17 cellular contexts compared by ENCODE assay signal in genomic region chr3:23444386-23444785, GRCh38.
DNase-seq lines count a peak whose midpoint lies in the region; ATAC-seq, FAIRE-seq and TF ChIP-seq lines count a peak whose summit lies in the region.
"Had no signal": no experiment of that assay in that cellular context is flagged by ENCODE, and none has a peak within 500 bp of the region (broad histone marks: within the 10 kb centered on the region; RNA-seq: fewer than 3 reads in every experiment).

No MANE protein-coding gene starts in this region.

- DNase-seq in astrocyte (ENCODE audit: low read depth) (no peak), HAP-1 (ENCODE audit: low spot score in 2 of 2) (no peak), activated gamma-delta T cell (lab: John Stamatoyannopoulos, UW) (no peak)
- no peak for DNase-seq in natural killer cell treated with Interleukin-12 subunit alpha and Interleukin-12 subunit beta and Interleukin-15 and Interleukin-18, amount 100 ng/mL, for 72 hours (ENCODE audit: low spot score)
- DNase-seq: DMS 273 treated with DMSO at 0.1 percent for 48 hours, DND-41, NCI-H1105, NCI-H2081 treated with DMSO at 0.1 percent for 48 hours, NCI-H510A, SJCRH30 had no signal

- H3K4me3 ChIP-seq in GM12875 (ENCODE audit: low read depth, low read length) (no peak overlapping the region), astrocyte (ENCODE audit: insufficient read depth, low read depth, low read length) (no peak overlapping the region), HAP-1 (no peak overlapping the region)
- H3K4me3 ChIP-seq: K562, SJCRH30 had no signal

- no peaks in the 10 kb centered on the region for H3K36me3 Mint-ChIP-seq in astrocyte (ENCODE audit: low read depth, unreplicated experiment)
- H3K36me3 Mint-ChIP-seq in natural killer cell treated with Interleukin-12 subunit alpha and Interleukin-12 subunit beta and Interleukin-15 and Interleukin-18, amount 100 ng/mL, for 72 hours, result no peaks in the 10 kb centered on the region

- H3K27ac Mint-ChIP-seq in astrocyte (ENCODE audit: unreplicated experiment), result no peak overlapping the region
- peak overlapping the region in 1 of 2 donors; percentile 11 for H3K27ac Mint-ChIP-seq in natural killer cell treated with Interleukin-12 subunit alpha and Interleukin-12 subunit beta and Interleukin-15 and Interleukin-18, amount 100 ng/mL, for 72 hours
- H3K27ac Mint-ChIP-seq: B cell; T-helper 1 cell treated with Interleukin-12 subunit alpha and Interleukin-12 subunit beta and Interleukin-4 antibody, amounts not matched to agents 30 μg/mL and 1 μg/mL, for 36 hours had no signal

- H3K79me2 ChIP-seq in astrocyte (ENCODE audit: insufficient read depth, low read length), result no peaks in the 10 kb centered on the region

- H3K4me1 ChIP-seq in astrocyte (ENCODE audit: insufficient read depth, low read length), result peaks cover 7% of the 10 kb centered on the region
- H3K4me1 ChIP-seq in HAP-1, result peaks cover 25% of the 10 kb centered on the region

- peaks cover 51% of the 10 kb centered on the region for H4K20me1 ChIP-seq in astrocyte (ENCODE audit: insufficient read depth, low read length)

- H3K27me3 ChIP-seq in astrocyte (ENCODE audit: insufficient read depth, low read length) (no peaks in the 10 kb centered on the region), HAP-1 (ENCODE audit: low read depth) (no peaks in the 10 kb centered on the region)
- H3K27me3 ChIP-seq: SJCRH30 had no signal

- TF ChIP-seq CTCF in GM12875 (IDR thresholded peaks at IDR 0.05; ENCODE audit: borderline replicate concordance, insufficient read depth, low read depth, low read length), result 0 out of 2 replicates have a peak, but pooled peaks have one; percentile 4
- no peak for TF ChIP-seq CTCF in astrocyte (IDR thresholded peaks at IDR 0.05; ENCODE audit: insufficient read depth, low read depth, low read length)

- H3K9me3 Mint-ChIP-seq in astrocyte (ENCODE audit: unreplicated experiment), result no peaks in the 10 kb centered on the region
- no peaks in the 10 kb centered on the region for H3K9me3 Mint-ChIP-seq in natural killer cell treated with Interleukin-12 subunit alpha and Interleukin-12 subunit beta and Interleukin-15 and Interleukin-18, amount 100 ng/mL, for 72 hours
- H3K9me3 Mint-ChIP-seq: T-helper 1 cell treated with Interleukin-12 subunit alpha and Interleukin-12 subunit beta and Interleukin-4 antibody, amounts not matched to agents 30 μg/mL and 1 μg/mL, for 36 hours had no signal

- H3K36me3 ChIP-seq in astrocyte (ENCODE audit: insufficient read depth, low read length), result no peaks in the 10 kb centered on the region
- no peaks in the 10 kb centered on the region for H3K36me3 ChIP-seq in HAP-1 (replicated peaks)
- H3K36me3 ChIP-seq: SJCRH30 had no signal

- H3K27ac ChIP-seq in astrocyte (ENCODE audit: low read depth, low read length), result no peak overlapping the region
- H3K27ac ChIP-seq: SJCRH30 had no signal

- H3K4me2 ChIP-seq in astrocyte (ENCODE audit: low read length), result no peak overlapping the region

- peak overlapping the region; percentile 1 for H3K4me3 Mint-ChIP-seq in astrocyte (ENCODE audit: unreplicated experiment)
- no peak overlapping the region for H3K4me3 Mint-ChIP-seq in natural killer cell treated with Interleukin-12 subunit alpha and Interleukin-12 subunit beta and Interleukin-15 and Interleukin-18, amount 100 ng/mL, for 72 hours
- H3K4me3 Mint-ChIP-seq: B cell; T-helper 1 cell treated with Interleukin-12 subunit alpha and Interleukin-12 subunit beta and Interleukin-4 antibody, amounts not matched to agents 30 μg/mL and 1 μg/mL, for 36 hours had no signal

- ATAC-seq in GM21390 (IDR thresholded peaks at IDR 0.05; ENCODE audit: unreplicated experiment), result peak; percentile 30
- peak; percentile 42 for ATAC-seq in HG03354 (IDR thresholded peaks at IDR 0.05; ENCODE audit: poor library complexity, severe bottlenecking, unreplicated experiment)
- ATAC-seq in GM18873 (IDR thresholded peaks at IDR 0.05; ENCODE audit: low FRiP score, unreplicated experiment), result no peak
- no peak for ATAC-seq in natural killer cell treated with Interleukin-12 subunit alpha and Interleukin-12 subunit beta and Interleukin-15 and Interleukin-18, amount 100 ng/mL, for 72 hours
- ATAC-seq: K562 had no signal

- H3K9ac ChIP-seq in astrocyte (ENCODE audit: low read length), result no peak overlapping the region

- no peak overlapping the region for H2AFZ ChIP-seq in astrocyte (ENCODE audit: low read depth, low read length)

- peaks cover 45% of the 10 kb centered on the region for H3K4me1 Mint-ChIP-seq in astrocyte (ENCODE audit: low read depth, unreplicated experiment)
- H3K4me1 Mint-ChIP-seq in natural killer cell treated with Interleukin-12 subunit alpha and Interleukin-12 subunit beta and Interleukin-15 and Interleukin-18, amount 100 ng/mL, for 72 hours (ENCODE audit: low read depth in 2 of 2), result peaks cover 21 to 33% of the 10 kb centered on the region in 2 donors

- no peaks in the 10 kb centered on the region for H3K27me3 Mint-ChIP-seq in astrocyte (ENCODE audit: low read depth, unreplicated experiment)
- H3K27me3 Mint-ChIP-seq in natural killer cell treated with Interleukin-12 subunit alpha and Interleukin-12 subunit beta and Interleukin-15 and Interleukin-18, amount 100 ng/mL, for 72 hours, result no peaks in the 10 kb centered on the region
- H3K27me3 Mint-ChIP-seq: B cell had no signal

- in situ Hi-C loops in HAP-1 (cut with MboI; ENCODE audit: low sequenced_read_pairs), result no loop called here

- H3K9me3 ChIP-seq in astrocyte (ENCODE audit: insufficient read depth, low read depth, low read length) (no peaks in the 10 kb centered on the region), HAP-1 (no peaks in the 10 kb centered on the region)
- H3K9me3 ChIP-seq: SJCRH30 had no signal

- FAIRE-seq in astrocyte (lab: Jason Lieb, UNC), result no peak
- FAIRE-seq: K562 had no signal

Comparison
In these comparisons a context has a peak if more than half of its experiments do, and no peak if none do; other contexts are left out.
1. ATAC-seq: peak in GM21390 (single experiment) and HG03354 (single experiment); none in GM18873 (single experiment) and natural killer cell treated with Interleukin-12 subunit alpha and Interleukin-12 subunit beta and Interleukin-15 and Interleukin-18, amount 100 ng/mL, for 72 hours (0 of 2).